ENCODE assay signal across 11 cellular contexts in the genomic region with DNA sequence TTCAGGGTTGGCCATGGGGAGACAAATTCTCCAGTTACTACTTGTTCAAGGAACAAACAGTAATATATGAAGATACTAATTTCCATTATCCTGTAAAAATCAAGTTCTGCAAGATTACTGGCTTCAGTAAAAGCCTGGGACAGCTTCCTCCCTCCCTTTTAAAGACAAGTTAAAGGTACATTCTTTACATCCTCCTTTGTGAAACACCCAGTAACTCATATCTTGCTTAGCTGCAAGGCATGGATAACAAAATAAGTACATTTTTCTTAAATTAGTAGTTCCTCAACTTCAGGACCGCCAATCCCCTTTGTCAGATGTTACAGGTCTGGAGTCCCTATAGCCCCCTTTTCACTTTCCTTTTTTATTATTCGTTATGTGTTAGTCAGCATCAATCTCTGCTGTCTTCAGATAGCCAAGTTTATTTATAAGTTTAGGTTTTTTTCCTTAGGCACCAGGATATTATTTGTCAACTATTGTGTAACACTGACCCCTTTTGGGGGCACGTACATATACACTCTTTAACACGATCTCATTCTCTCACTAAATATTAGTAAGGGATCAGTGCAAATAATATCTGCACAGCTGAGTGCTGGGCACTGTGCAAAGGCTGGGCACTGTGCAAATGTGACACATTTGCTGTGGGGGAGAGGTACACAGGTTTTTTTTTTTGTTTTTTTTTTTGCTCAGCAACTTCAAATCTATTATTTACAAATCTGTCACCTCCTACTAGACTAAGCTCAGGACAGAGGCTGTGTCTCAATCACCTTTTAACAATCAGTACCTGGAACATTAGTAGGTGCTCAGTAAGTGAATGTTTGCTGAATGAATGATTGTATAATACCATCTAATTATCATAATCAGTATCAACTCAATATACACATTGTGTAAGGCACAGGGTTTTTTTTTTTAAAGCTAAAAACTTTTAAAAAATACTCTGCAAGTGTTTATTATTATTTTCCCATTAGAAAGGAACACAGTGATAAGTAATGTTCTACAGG. TPM values are rescaled to one million over a fixed set of nuclear protein-coding genes. Genes with fewer than 3 reads are reported as not detected.
DNase-seq lines count a peak whose midpoint lies in the region; ATAC-seq and TF ChIP-seq lines count a peak whose summit lies in the region.
"Had no signal": no experiment of that assay in that cellular context is flagged by ENCODE, and none has a peak within 500 bp of the region (broad histone marks: within the 10 kb centered on the region; RNA-seq: fewer than 3 reads in every experiment).

No MANE protein-coding gene starts in this region.

- H4K20me1 ChIP-seq in OCI-LY1 (ENCODE audit: insufficient read depth, low read length) (no peaks in the 10 kb centered on the region), osteoblast (ENCODE audit: insufficient read depth, low read length) (peaks cover 52% of the 10 kb centered on the region)

- H2AFZ ChIP-seq in OCI-LY1 (ENCODE audit: low read length) (no peak overlapping the region), osteoblast (ENCODE audit: low read length) (no peak overlapping the region)

- intact Hi-C loops in activated CD8-positive, alpha-beta T cell treated with anti-CD3 and anti-CD28 coated beads for 36 hours (cut with micrococcal nuclease), result loop anchor here (5.0 kb wide), 1 partner anchor 331 kb away; no protein-coding TSS in a partner anchor

- H3K9me3 Mint-ChIP-seq in endodermal cell, result no peaks in the 10 kb centered on the region
- no peaks in the 10 kb centered on the region for H3K9me3 Mint-ChIP-seq in activated CD8-positive, alpha-beta T cell treated with anti-CD3 and anti-CD28 coated beads for 36 hours
- H3K9me3 Mint-ChIP-seq: activated B cell treated with CpG ODN at 0.5 μM for 24 hours; CD4-positive, CD25-positive, alpha-beta regulatory T cell had no signal

- H3K27me3 Mint-ChIP-seq in endodermal cell (ENCODE audit: insufficient read depth), result no peaks in the 10 kb centered on the region
- H3K27me3 Mint-ChIP-seq in activated CD8-positive, alpha-beta T cell treated with anti-CD3 and anti-CD28 coated beads for 36 hours, result peaks cover 18% of the 10 kb centered on the region

- TF ChIP-seq CTCF in OCI-LY1 (IDR thresholded peaks at IDR 0.05; ENCODE audit: low read length) (peak; percentile 20; the same call in 1 of the 2 replicates), endodermal cell (conservative IDR thresholded peaks at IDR 0.05) (peak; percentile 49), osteoblast (IDR thresholded peaks at IDR 0.05; ENCODE audit: extremely low read depth, low read depth, low read length) (no peak)
- no peak for TF ChIP-seq CTCF in activated CD8-positive, alpha-beta T cell treated with anti-CD3 and anti-CD28 coated beads for 36 hours (IDR thresholded peaks at IDR 0.05)

- CTCF ChIA-PET in activated CD8-positive, alpha-beta T cell treated with anti-CD3 and anti-CD28 coated beads for 36 hours (lab: Charles Lee), result interaction anchor here (0.7 to 10.2 kb wide), 34 partner anchors 7 to 620 kb away, joined by 3 to 120 read pairs (median 6); a partner anchor contains a TSS

- H3K79me2 ChIP-seq in OCI-LY1 (ENCODE audit: insufficient read depth, low read length), result no peaks in the 10 kb centered on the region
- peaks cover 85% of the 10 kb centered on the region for H3K79me2 ChIP-seq in osteoblast (ENCODE audit: insufficient read depth, low read length)

- H3K9me3 ChIP-seq in OCI-LY1 (ENCODE audit: low read length) (no peaks in the 10 kb centered on the region), endodermal cell (ENCODE audit: control insufficient read depth, low read length) (no peaks in the 10 kb centered on the region), osteoblast (ENCODE audit: low read depth, low read length) (no peaks in the 10 kb centered on the region)

- H3K4me1 ChIP-seq in OCI-LY1 (ENCODE audit: insufficient read depth, low read length, severe bottlenecking) (no peaks in the 10 kb centered on the region), endodermal cell (ENCODE audit: control insufficient read depth, insufficient read depth, low read length) (peaks cover 20% of the 10 kb centered on the region), osteoblast (ENCODE audit: insufficient read depth, low read length) (peaks cover 70% of the 10 kb centered on the region)

- no peak overlapping the region for H3K9ac ChIP-seq in OCI-LY1 (ENCODE audit: low read length)
- H3K9ac ChIP-seq in endodermal cell (ENCODE audit: extremely low read depth, low read length, poor library complexity, severe bottlenecking), result no peak overlapping the region

- DNase-seq in ELR (ENCODE audit: low read depth) (peak; percentile 49), endodermal cell (no peak), osteoblast (ENCODE audit: insufficient read length, low spot score, missing footprints) (no peak), A172 (ENCODE audit: low spot score) (no peak)
- no peak for DNase-seq in activated CD8-positive, alpha-beta T cell treated with anti-CD3 and anti-CD28 coated beads for 36 hours
- DNase-seq: activated B cell treated with CpG ODN at 0.5 μM for 24 hours; CD4-positive, CD25-positive, alpha-beta regulatory T cell; NCI-H2029 had no signal

- no peak overlapping the region for H3K4me3 Mint-ChIP-seq in endodermal cell
- H3K4me3 Mint-ChIP-seq in activated CD8-positive, alpha-beta T cell treated with anti-CD3 and anti-CD28 coated beads for 36 hours, result no peak overlapping the region
- H3K4me3 Mint-ChIP-seq: activated B cell treated with CpG ODN at 0.5 μM for 24 hours; CD4-positive, CD25-positive, alpha-beta regulatory T cell had no signal

- H3K4me2 ChIP-seq in OCI-LY1 (ENCODE audit: low read length) (no peak overlapping the region), osteoblast (ENCODE audit: insufficient read depth, low read length) (peak overlapping the region; percentile 60)

- no peaks in the 10 kb centered on the region for H3K36me3 ChIP-seq in OCI-LY1 (ENCODE audit: insufficient read depth, low read length)
- peaks cover 48% of the 10 kb centered on the region for H3K36me3 ChIP-seq in endodermal cell (ENCODE audit: control insufficient read depth, insufficient read depth, low read length)
- peaks cover 32% of the 10 kb centered on the region for H3K36me3 ChIP-seq in osteoblast (ENCODE audit: insufficient read depth, low read length)

- H3K27ac ChIP-seq in OCI-LY1 (ENCODE audit: low read depth, low read length, poor library complexity, severe bottlenecking) (no peak overlapping the region), endodermal cell (ENCODE audit: low read depth, low read length) (no peak overlapping the region), osteoblast (ENCODE audit: low read depth, low read length) (peak overlapping the region; percentile 72)

- ATAC-seq in HG03280 (IDR thresholded peaks at IDR 0.05; ENCODE audit: unreplicated experiment), result no peak
- ATAC-seq in GM19351 (IDR thresholded peaks at IDR 0.05; ENCODE audit: unreplicated experiment), result no peak
- ATAC-seq in activated CD8-positive, alpha-beta T cell treated with anti-CD3 and anti-CD28 coated beads for 36 hours, result no peak

- no peaks in the 10 kb centered on the region for H3K9me2 ChIP-seq in OCI-LY1 (ENCODE audit: low read depth, low read length)

- H3K4me1 Mint-ChIP-seq in endodermal cell, result peaks cover 56% of the 10 kb centered on the region
- peaks cover 7% of the 10 kb centered on the region for H3K4me1 Mint-ChIP-seq in activated CD8-positive, alpha-beta T cell treated with anti-CD3 and anti-CD28 coated beads for 36 hours (ENCODE audit: low read depth)

- POLR2A ChIA-PET in activated CD8-positive, alpha-beta T cell treated with anti-CD3 and anti-CD28 coated beads for 36 hours (lab: Charles Lee), result no interaction called here

- no peaks in the 10 kb centered on the region for H3K27me3 ChIP-seq in OCI-LY1 (ENCODE audit: insufficient read depth, low read length)
- no peaks in the 10 kb centered on the region for H3K27me3 ChIP-seq in endodermal cell (ENCODE audit: control insufficient read depth, insufficient read depth, low read length, poor library complexity, severe bottlenecking)
- no peaks in the 10 kb centered on the region for H3K27me3 ChIP-seq in osteoblast (ENCODE audit: insufficient read depth, low read length)

- no peak overlapping the region for H3K27ac Mint-ChIP-seq in endodermal cell
- no peak overlapping the region for H3K27ac Mint-ChIP-seq in activated CD8-positive, alpha-beta T cell treated with anti-CD3 and anti-CD28 coated beads for 36 hours
- H3K27ac Mint-ChIP-seq: activated B cell treated with CpG ODN at 0.5 μM for 24 hours; CD4-positive, CD25-positive, alpha-beta regulatory T cell had no signal

- no peak overlapping the region for H3K4me3 ChIP-seq in OCI-LY1 (ENCODE audit: low read depth, low read length, poor library complexity, severe bottlenecking)
- peak overlapping the region; percentile 59 for H3K4me3 ChIP-seq in endodermal cell (ENCODE audit: low read length)
- H3K4me3 ChIP-seq in osteoblast (ENCODE audit: insufficient read depth, low read length), result no peak overlapping the region

- H3K36me3 Mint-ChIP-seq in endodermal cell (ENCODE audit: low read depth), result peaks cover 29% of the 10 kb centered on the region
- H3K36me3 Mint-ChIP-seq in activated CD8-positive, alpha-beta T cell treated with anti-CD3 and anti-CD28 coated beads for 36 hours (ENCODE audit: low read depth), result no peaks in the 10 kb centered on the region

- no peaks in the 10 kb centered on the region for H3F3A ChIP-seq in OCI-LY1 (ENCODE audit: insufficient read depth, low read length)

- 86% methylated on average over 4 of the region's 4 CpGs; no CpG with 5 or more reads in 1 of the 2 experiments for WGBS in endodermal cell (ENCODE audit: insufficient coverage in 1 of 2, insufficient read length in 1 of 2), 2 experiments

RNA-seq across cellular contexts. Expression of a gene that starts 9.6 kb away (rescaled TPM):
- total RNA-seq in endodermal cell (10 to 100 TPM; 61.4 to 72.5 TPM), osteoblast (60.4 and 69.5 TPM in 2 replicates)
- 49.4 TPM for polyA plus RNA-seq in endodermal cell (2013, experiment 1 of 2)
- polyA plus RNA-seq in endodermal cell (2013, experiment 2 of 2), result 46.4 TPM
- total RNA-seq in activated CD8-positive, alpha-beta T cell treated with anti-CD3 and anti-CD28 coated beads for 36 hours, result 1 to 10 TPM; 1.6 to 2.2 TPM
- 92.1 and 100 TPM in 2 replicates for total RNA-seq in A172 (2014; rRNA removed; shearing (Covaris generic))

RNA-seq across cellular contexts. Expression of a gene that starts 55.0 kb away (rescaled TPM):
- total RNA-seq in endodermal cell, result 100 to 1,000 TPM; 304 to 378 TPM
- polyA plus RNA-seq in endodermal cell (2013, experiment 1 of 2), result 288 TPM
- polyA plus RNA-seq in endodermal cell (2013, experiment 2 of 2), result 280 TPM
- 158 and 168 TPM in 2 replicates for total RNA-seq in osteoblast
- total RNA-seq in activated CD8-positive, alpha-beta T cell treated with anti-CD3 and anti-CD28 coated beads for 36 hours, result 100 to 1,000 TPM; 539 to 552 TPM
- total RNA-seq in A172 (2014; rRNA removed; shearing (Covaris generic)), result 242 and 359 TPM in 2 replicates

Comparison
In these comparisons a context has a peak if more than half of its experiments do, and no peak if none do; other contexts are left out.
1. CTCF ChIP-seq: peak in OCI-LY1 (single experiment) and endodermal cell (single experiment); none in osteoblast (single experiment) and activated CD8-positive, alpha-beta T cell treated with anti-CD3 and anti-CD28 coated beads for 36 hours (single experiment).
2. RNA of a gene that starts 9.6 kb away (total RNA-seq): 92.1 to 100 TPM in A172, 61.4 to 72.5 TPM in endodermal cell and 60.4 to 69.5 TPM in osteoblast; 1.6 to 2.2 TPM in activated CD8-positive, alpha-beta T cell treated with anti-CD3 and anti-CD28 coated beads for 36 hours; every median in the first group is over 10 times any median in the second.